In genomic region chr13:28423010-28423409, GRCh38 we compare ENCODE assay signal across 9 cellular contexts.
DNase-seq lines count a peak whose midpoint lies in the region; ATAC-seq and TF ChIP-seq lines count a peak whose summit lies in the region.
"Had no signal": no experiment of that assay in that cellular context is flagged by ENCODE, and none has a peak within 500 bp of the region (broad histone marks: within the 10 kb centered on the region; RNA-seq: fewer than 3 reads in every experiment).

No MANE protein-coding gene starts in this region.

- peak overlapping the region; percentile 56 for H3K4me3 Mint-ChIP-seq in T-helper 1 cell treated with Interleukin-12 subunit alpha and Interleukin-12 subunit beta and Interleukin-4 antibody, amounts not matched to agents 30 μg/mL and 1 μg/mL, for 36 hours
- no peak overlapping the region for H3K4me3 Mint-ChIP-seq in endodermal cell

- no peaks in the 10 kb centered on the region for H3K9me3 ChIP-seq in endodermal cell (ENCODE audit: control insufficient read depth, low read length)

- no peak for TF ChIP-seq CTCF in endodermal cell (conservative IDR thresholded peaks at IDR 0.05)

- H3K9me3 Mint-ChIP-seq in T-helper 1 cell treated with Interleukin-12 subunit alpha and Interleukin-12 subunit beta and Interleukin-4 antibody, amounts not matched to agents 30 μg/mL and 1 μg/mL, for 36 hours, result no peaks in the 10 kb centered on the region
- no peaks in the 10 kb centered on the region for H3K9me3 Mint-ChIP-seq in endodermal cell

- WGBS in endodermal cell (ENCODE audit: insufficient coverage in 1 of 2, insufficient read length in 1 of 2), 2 experiments, result 67 to 75% methylated on average over 3 to 5 of the region's 5 CpGs

- H3K27me3 Mint-ChIP-seq in T-helper 1 cell treated with Interleukin-12 subunit alpha and Interleukin-12 subunit beta and Interleukin-4 antibody, amounts not matched to agents 30 μg/mL and 1 μg/mL, for 36 hours (ENCODE audit: low read depth), result no peaks in the 10 kb centered on the region
- no peaks in the 10 kb centered on the region for H3K27me3 Mint-ChIP-seq in endodermal cell (ENCODE audit: insufficient read depth)

- no peak overlapping the region for H3K4me3 ChIP-seq in endodermal cell (ENCODE audit: low read length)

- H3K9ac ChIP-seq in endodermal cell (ENCODE audit: extremely low read depth, low read length, poor library complexity, severe bottlenecking), result no peak overlapping the region
- H3K9ac ChIP-seq: KMS-11 had no signal

- no peaks in the 10 kb centered on the region for H3K4me1 ChIP-seq in endodermal cell (ENCODE audit: control insufficient read depth, insufficient read depth, low read length)

- H3K27me3 ChIP-seq in endodermal cell (ENCODE audit: control insufficient read depth, insufficient read depth, low read length, poor library complexity, severe bottlenecking), result no peaks in the 10 kb centered on the region

- H3K27ac ChIP-seq in endodermal cell (ENCODE audit: low read depth, low read length), result no peak overlapping the region
- H3K27ac ChIP-seq: KMS-11 had no signal

- H3K36me3 ChIP-seq in endodermal cell (ENCODE audit: control insufficient read depth, insufficient read depth, low read length), result no peaks in the 10 kb centered on the region

- DNase-seq in mucosa of gallbladder (ENCODE audit: low spot score), result peak; percentile 39
- no peak for DNase-seq in endodermal cell
- DNase-seq in HuH-7 (ENCODE audit: low spot score), result no peak
- DNase-seq in NCI-H446 treated with DMSO at 0.1 percent for 48 hours (lab: John Stamatoyannopoulos, UW), result no peak
- DNase-seq in GM19240 (ENCODE audit: insufficient read length, low spot score), result no peak

- peak; percentile 69 for ATAC-seq in GM18861 (IDR thresholded peaks at IDR 0.05; ENCODE audit: unreplicated experiment)
- peak; percentile 92 for ATAC-seq in HG02642 (IDR thresholded peaks at IDR 0.05; ENCODE audit: poor library complexity, unreplicated experiment)

- peaks cover 11% of the 10 kb centered on the region for H3K4me1 Mint-ChIP-seq in T-helper 1 cell treated with Interleukin-12 subunit alpha and Interleukin-12 subunit beta and Interleukin-4 antibody, amounts not matched to agents 30 μg/mL and 1 μg/mL, for 36 hours (ENCODE audit: low read depth)
- H3K4me1 Mint-ChIP-seq in endodermal cell, result peaks cover 12% of the 10 kb centered on the region

- peaks cover 14% of the 10 kb centered on the region for H3K36me3 Mint-ChIP-seq in T-helper 1 cell treated with Interleukin-12 subunit alpha and Interleukin-12 subunit beta and Interleukin-4 antibody, amounts not matched to agents 30 μg/mL and 1 μg/mL, for 36 hours (ENCODE audit: low read depth)
- H3K36me3 Mint-ChIP-seq in endodermal cell (ENCODE audit: low read depth), result peaks cover 9% of the 10 kb centered on the region

- H3K27ac Mint-ChIP-seq in T-helper 1 cell treated with Interleukin-12 subunit alpha and Interleukin-12 subunit beta and Interleukin-4 antibody, amounts not matched to agents 30 μg/mL and 1 μg/mL, for 36 hours, result peak overlapping the region; percentile 34
- H3K27ac Mint-ChIP-seq in endodermal cell, result no peak overlapping the region
